ENCODE assay signal across 2 cellular contexts in genomic region chr10:127195571-127196226, GRCh38.
TF ChIP-seq lines count a peak whose summit lies in the region.

No MANE protein-coding gene starts in this region.

TF ChIP-seq in liver, 16 proteins besides CTCF, POLR2A, EP300 and RAD21 (continued from another document):
- TF ChIP-seq ATF3 (IDR thresholded peaks at IDR 0.05), result no peak
- TF ChIP-seq JUND (IDR thresholded peaks at IDR 0.05), result no peak
- TF ChIP-seq EGR1 (IDR thresholded peaks at IDR 0.05; ENCODE audit: low read depth in 2 of 2), result no peak
- no peak for TF ChIP-seq YY1 (IDR thresholded peaks at IDR 0.05)

TF ChIP-seq in HepG2, 621 proteins besides CTCF, POLR2A, EP300 and RAD21 (continued from another document):
- TF ChIP-seq CEBPZ (IDR thresholded peaks at IDR 0.05; ENCODE audit: low read length) (no peak), ZNF260 (CRISPR knock-in tag; IDR thresholded peaks at IDR 0.05; ENCODE audit: borderline replicate concordance, low read depth) (no peak)
